Comparison of ENCODE assay signal across 8 cellular contexts in genomic region chr20:408843-409696, GRCh38. TPM values are rescaled to one million over a fixed set of nuclear protein-coding genes. Genes with fewer than 3 reads are reported as not detected.
A peak's percentile ranks its signal among the peaks of the same experiment; 100 is the strongest.
DNase-seq lines count a peak whose midpoint lies in the region; ATAC-seq and TF ChIP-seq lines count a peak whose summit lies in the region.

No MANE protein-coding gene starts in this region.

- peak overlapping the region; percentile 90 for H3K27ac Mint-ChIP-seq in activated naive CD8-positive, alpha-beta T cell treated with anti-CD3 and anti-CD28 coated beads, Interleukin-2, amount 10 ng/mL, durations not matched to agents 7 days and 5 days

- peaks cover 11% of the 10 kb centered on the region; the same call in 1 of the 2 replicates for H3K9me1 ChIP-seq in IMR-90 (ENCODE audit: insufficient read depth, low read length)

- H3K9ac ChIP-seq in BLaER1: peak overlapping the region; percentile 95
- H3K9ac ChIP-seq in IMR-90 (ENCODE audit: low read depth, low read length): peak overlapping the region; percentile 73
- H3K9ac ChIP-seq in stomach smooth muscle (ENCODE audit: low read length in 2 of 2): peak overlapping the region; percentile 87 to 96

- peak overlapping the region; percentile 97 for H3K23ac ChIP-seq in IMR-90 (ENCODE audit: low read depth, low read length)

- intact Hi-C loops in IMR-90 (cut with micrococcal nuclease): loop anchor here (2.0 kb wide), 1 partner anchor 48 kb away; no protein-coding TSS in a partner anchor
- intact Hi-C loops in left colon (cut with DNase I, micrococcal nuclease): no loop called here

- H4K91ac ChIP-seq in IMR-90 (ENCODE audit: insufficient read depth, low read depth, low read length): peak overlapping the region; percentile 89

- no peak for TF ChIP-seq CTCF in IMR-90 (conservative IDR thresholded peaks at IDR 0.05; ENCODE audit: low read depth, low read length)

- POLR2A ChIA-PET in IMR-90 (lab: Charles Lee; ENCODE audit: unreplicated experiment): no interaction called here
- POLR2A ChIA-PET in activated naive CD8-positive, alpha-beta T cell treated with anti-CD3 and anti-CD28 coated beads, Interleukin-2, amount 10 ng/mL, durations not matched to agents 7 days and 5 days (lab: Charles Lee): interaction anchor here (0.7 to 0.8 kb wide), 3 partner anchors 21 to 51 kb away, joined by 3 to 4 read pairs (median 4); no protein-coding TSS in a partner anchor

- peak overlapping the region; percentile 97 for H2AK9ac ChIP-seq in IMR-90 (replicated peaks; ENCODE audit: low read depth, low read length, poor library complexity)

- TF ChIP-seq RAD21 in IMR-90 (IDR thresholded peaks at IDR 0.05; ENCODE audit: low read length): no peak

- H3K4me3 ChIP-seq in BLaER1 (peak overlapping the region; percentile 99), IMR-90 (ENCODE audit: insufficient read depth, low read depth, low read length) (peak overlapping the region; percentile 91), stomach smooth muscle (ENCODE audit: low read length in 2 of 2) (peak overlapping the region; percentile 84 to 97)

- DNase-seq in IMR-90: no peak
- no peak for DNase-seq in activated naive CD8-positive, alpha-beta T cell treated with anti-CD3 and anti-CD28 coated beads, Interleukin-2, amount 10 ng/mL, durations not matched to agents 7 days and 5 days
- DNase-seq in left colon: no peak
- DNase-seq in CD1c-positive myeloid dendritic cell (ENCODE audit: extremely low spot score): no peak
- no peak for DNase-seq in AG08396 (ENCODE audit: low spot score)

- H3K4me1 Mint-ChIP-seq in activated naive CD8-positive, alpha-beta T cell treated with anti-CD3 and anti-CD28 coated beads, Interleukin-2, amount 10 ng/mL, durations not matched to agents 7 days and 5 days: peaks cover 44% of the 10 kb centered on the region

- peak overlapping the region; percentile 82 for H2BK5ac ChIP-seq in IMR-90 (ENCODE audit: low read depth, low read length, poor library complexity, severe bottlenecking)

- CTCF ChIA-PET in IMR-90 (lab: Yijun Ruan, JAX): no interaction called here

- BruUV-seq in IMR-90 (replicated peaks; lab: Mats Ljungman, UMichigan): no TSS peak

- peak overlapping the region; percentile 96 for H3K4me3 Mint-ChIP-seq in activated naive CD8-positive, alpha-beta T cell treated with anti-CD3 and anti-CD28 coated beads, Interleukin-2, amount 10 ng/mL, durations not matched to agents 7 days and 5 days

- peak overlapping the region; percentile 15 for H4K5ac ChIP-seq in IMR-90 (ENCODE audit: low read depth, low read length)

- no peak for TF ChIP-seq POLR2A in IMR-90 (IDR thresholded peaks at IDR 0.05; ENCODE audit: low read depth, low read length)

- peak overlapping the region; percentile 90 for H2AK5ac ChIP-seq in IMR-90 (ENCODE audit: low read depth, low read length)

- in situ Hi-C loops in IMR-90 (cut with MboI; ENCODE audit: low sequenced_read_pairs): no loop called here

- no peak overlapping the region for H2BK120ac ChIP-seq in IMR-90 (ENCODE audit: low read depth, low read length)

- peaks cover 36% of the 10 kb centered on the region for H3K36me3 Mint-ChIP-seq in activated naive CD8-positive, alpha-beta T cell treated with anti-CD3 and anti-CD28 coated beads, Interleukin-2, amount 10 ng/mL, durations not matched to agents 7 days and 5 days

- H3K9me3 Mint-ChIP-seq in activated naive CD8-positive, alpha-beta T cell treated with anti-CD3 and anti-CD28 coated beads, Interleukin-2, amount 10 ng/mL, durations not matched to agents 7 days and 5 days: peaks cover 4% of the 10 kb centered on the region

- H3K9me3 ChIP-seq in BLaER1 (peaks cover 17% of the 10 kb centered on the region), IMR-90 (ENCODE audit: control insufficient read depth, insufficient read depth, low read length) (no peaks in the 10 kb centered on the region), stomach smooth muscle (ENCODE audit: control insufficient read depth in 2 of 2, low read length in 2 of 2) (no peaks in the 10 kb centered on the region)

- H3K27me3 ChIP-seq in BLaER1 (no peaks in the 10 kb centered on the region), IMR-90 (ENCODE audit: control insufficient read depth, insufficient read depth, low read length) (no peaks in the 10 kb centered on the region), stomach smooth muscle (ENCODE audit: control insufficient read depth in 1 of 2, insufficient read depth in 2 of 2, low read length in 2 of 2) (no peaks in the 10 kb centered on the region)

- H4K20me1 ChIP-seq in BLaER1 (peaks cover 30% of the 10 kb centered on the region), IMR-90 (ENCODE audit: insufficient read depth, low read length) (peaks cover 18% of the 10 kb centered on the region; the same call in 1 of the 2 replicates)

- no peak overlapping the region; the same call in 1 of the 2 replicates for H3K18ac ChIP-seq in IMR-90 (ENCODE audit: low read depth, low read length)

- H3K36me3 ChIP-seq in BLaER1: peaks cover 40% of the 10 kb centered on the region
- H3K36me3 ChIP-seq in IMR-90 (ENCODE audit: control insufficient read depth, insufficient read depth, low read length): peaks cover 13% of the 10 kb centered on the region
- H3K36me3 ChIP-seq in stomach smooth muscle (ENCODE audit: control insufficient read depth in 2 of 2, insufficient read depth in 2 of 2, low read length in 2 of 2): peaks cover 7 to 11% of the 10 kb centered on the region in 2 donors

- no peaks in the 10 kb centered on the region for H3K27me3 Mint-ChIP-seq in activated naive CD8-positive, alpha-beta T cell treated with anti-CD3 and anti-CD28 coated beads, Interleukin-2, amount 10 ng/mL, durations not matched to agents 7 days and 5 days

- H3K14ac ChIP-seq in IMR-90 (replicated peaks; ENCODE audit: low read depth, low read length): peak overlapping the region; percentile 91

- 15% methylated on average over 5 of the region's 7 CpGs; no CpG with 5 or more reads in 1 of the 2 experiments for WGBS in IMR-90 (ENCODE audit: extremely low coverage in 2 of 2, insufficient read length in 1 of 2), 2 experiments

- ATAC-seq in GM19395 (IDR thresholded peaks at IDR 0.05; ENCODE audit: unreplicated experiment): peak; percentile 21
- no peak for ATAC-seq in IMR-90 (ENCODE audit: low read depth)
- ATAC-seq in activated naive CD8-positive, alpha-beta T cell treated with anti-CD3 and anti-CD28 coated beads, Interleukin-2, amount 10 ng/mL, durations not matched to agents 7 days and 5 days (ENCODE audit: low read depth): peak; percentile 23
- ATAC-seq in left colon: peak; percentile 17

- dilution Hi-C loops in IMR-90 (cut with HindIII; ENCODE audit: low sequenced_read_pairs, unreplicated experiment): no loop called here

- peak overlapping the region; percentile 94 for H3K4me2 ChIP-seq in BLaER1
- peak overlapping the region; percentile 95 for H3K4me2 ChIP-seq in IMR-90 (ENCODE audit: low read depth, low read length)

- peak overlapping the region; percentile 96 for H2AFZ ChIP-seq in IMR-90 (replicated peaks; ENCODE audit: low read length, poor library complexity)

- H3K27ac ChIP-seq in BLaER1: peak overlapping the region; percentile 95
- peak overlapping the region; percentile 91 for H3K27ac ChIP-seq in IMR-90 (ENCODE audit: insufficient read depth, low read length)
- H3K27ac ChIP-seq in stomach smooth muscle (ENCODE audit: low read length): peak overlapping the region; percentile 82

- peak overlapping the region; percentile 74 to 90; a peak in 3 of 4 replicates for H4K8ac ChIP-seq in IMR-90 (ENCODE audit: low read depth in 2 of 2, low read length in 2 of 2)

- H2BK15ac ChIP-seq in IMR-90 (ENCODE audit: low read depth, low read length): no peak overlapping the region; the same call in 2 of the 3 replicates

- peak overlapping the region; percentile 83; the same call in 1 of the 2 replicates for H3K56ac ChIP-seq in IMR-90 (ENCODE audit: extremely low read depth, insufficient read depth, low read length)

- H3K4me1 ChIP-seq in BLaER1: peaks cover 28% of the 10 kb centered on the region
- H3K4me1 ChIP-seq in IMR-90 (ENCODE audit: control insufficient read depth, insufficient read depth, low read length): peaks cover 14% of the 10 kb centered on the region
- H3K4me1 ChIP-seq in stomach smooth muscle (ENCODE audit: control insufficient read depth, insufficient read depth, low read length): peaks cover 25% of the 10 kb centered on the region

- no peak overlapping the region for H2BK20ac ChIP-seq in IMR-90 (ENCODE audit: low read depth, low read length)

- H3K79me1 ChIP-seq in IMR-90 (ENCODE audit: low read depth in 1 of 2, low read length in 2 of 2): peaks cover 26 to 51% of the 10 kb centered on the region in 2 experiments

- peak overlapping the region; percentile 82 for H3K4ac ChIP-seq in IMR-90 (ENCODE audit: low read depth, low read length)

TF ChIP-seq in IMR-90, 13 proteins besides CTCF, POLR2A, EP300 and RAD21 (continues in another document):
- no peak for TF ChIP-seq USF2 (IDR thresholded peaks at IDR 0.05; ENCODE audit: low read depth, low read length)

RNA-seq across cellular contexts. Expression of gene RBCK1, which starts 1.0 kb away (rescaled TPM):
- total RNA-seq in IMR-90 (2012; rRNA removed): 29.2 and 29.9 TPM in 2 replicates
- 84.2 and 89.4 TPM in 2 replicates for polyA plus RNA-seq in IMR-90 (2012; rRNA removed)
- polyA plus RNA-seq in IMR-90 (2012; cell fraction: cytosol; rRNA removed): 51.3 and 95.8 TPM in 2 replicates
- 154 and 323 TPM in 2 replicates for polyA plus RNA-seq in IMR-90 (2012; cell fraction: nucleus; rRNA removed; ENCODE audit: low replicate concordance)
- 100 to 1,000 TPM; 156 to 179 TPM for total RNA-seq in activated naive CD8-positive, alpha-beta T cell treated with anti-CD3 and anti-CD28 coated beads, Interleukin-2, amount 10 ng/mL, durations not matched to agents 7 days and 5 days
- total RNA-seq in left colon: 100 to 1,000 TPM; 103 to 134 TPM

RNA-seq across cellular contexts. Expression of gene TRIB3, which starts 28.5 kb away (rescaled TPM):
- total RNA-seq in IMR-90 (2012; rRNA removed) (15.0 and 18.5 TPM in 2 replicates), left colon (10 to 100 TPM in 1 of 2 donors, 1 to 10 TPM in 1; 6.4 to 16.7 TPM)
- polyA plus RNA-seq in IMR-90 (2012; rRNA removed): 23.2 and 23.4 TPM in 2 replicates
- 15.9 and 35.9 TPM in 2 replicates for polyA plus RNA-seq in IMR-90 (2012; cell fraction: cytosol; rRNA removed)
- polyA plus RNA-seq in IMR-90 (2012; cell fraction: nucleus; rRNA removed; ENCODE audit: low replicate concordance): 13.3 and 22.2 TPM in 2 replicates
- 10 to 100 TPM; 24.2 to 26.1 TPM for total RNA-seq in activated naive CD8-positive, alpha-beta T cell treated with anti-CD3 and anti-CD28 coated beads, Interleukin-2, amount 10 ng/mL, durations not matched to agents 7 days and 5 days

RNA-seq across cellular contexts. Expression of gene TBC1D20, which starts 53.3 kb away (rescaled TPM):
- total RNA-seq in IMR-90 (2012; rRNA removed) (36.7 and 42.8 TPM in 2 replicates), left colon (10 to 100 TPM; 29.0 to 32.3 TPM)
- polyA plus RNA-seq in IMR-90 (2012; rRNA removed): 38.2 and 39.1 TPM in 2 replicates
- polyA plus RNA-seq in IMR-90 (2012; cell fraction: cytosol; rRNA removed): 30.1 and 37.7 TPM in 2 replicates
- polyA plus RNA-seq in IMR-90 (2012; cell fraction: nucleus; rRNA removed; ENCODE audit: low replicate concordance): 39.4 and 49.4 TPM in 2 replicates
- total RNA-seq in activated naive CD8-positive, alpha-beta T cell treated with anti-CD3 and anti-CD28 coated beads, Interleukin-2, amount 10 ng/mL, durations not matched to agents 7 days and 5 days: 10 to 100 TPM; 36.8 to 38.0 TPM
